In the genomic region with DNA sequence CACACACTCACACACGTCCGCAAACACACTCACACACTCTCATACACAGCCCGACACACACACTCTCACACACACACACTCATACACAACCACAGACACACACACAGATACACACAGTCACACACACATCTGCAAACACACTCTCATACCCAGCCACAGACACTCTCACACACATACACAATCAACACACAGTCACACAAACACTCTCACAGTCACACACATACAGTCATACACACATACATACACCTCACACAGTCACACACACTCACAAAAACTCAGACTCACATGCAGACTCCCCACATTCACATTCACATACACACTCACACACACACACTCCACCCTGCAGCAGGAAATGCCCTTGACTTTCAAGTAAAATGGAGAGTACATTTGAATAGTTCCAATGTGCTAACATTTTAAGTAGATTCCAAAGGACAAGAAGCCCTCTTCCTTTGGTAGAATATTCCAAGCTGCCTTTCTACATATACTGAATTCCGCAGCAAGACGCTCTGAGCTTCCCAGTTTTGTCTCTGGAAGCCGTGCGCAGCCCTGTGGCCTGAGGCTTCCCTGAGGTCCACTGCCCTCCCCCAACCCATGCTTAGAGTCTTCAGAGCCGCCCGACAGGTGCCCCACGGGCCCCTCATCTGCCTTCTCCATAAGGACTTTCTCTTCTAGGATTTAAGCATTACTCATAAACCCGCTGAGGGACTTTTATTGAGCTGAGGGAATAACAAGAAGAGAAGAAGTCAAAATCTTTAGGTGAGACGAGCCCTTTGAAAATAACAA, we compare ENCODE assay signal across 25 cellular contexts. TPM values are rescaled to one million over a fixed set of nuclear protein-coding genes. Genes with fewer than 3 reads are reported as not detected.
DNase-seq lines count a peak whose midpoint lies in the region; ATAC-seq, FAIRE-seq and TF ChIP-seq lines count a peak whose summit lies in the region.
"Had no signal": no experiment of that assay in that cellular context is flagged by ENCODE, and none has a peak within 500 bp of the region (broad histone marks: within the 10 kb centered on the region; RNA-seq: fewer than 3 reads in every experiment).

No MANE protein-coding gene starts in this region.

- H4K20me1 ChIP-seq in HepG2 (ENCODE audit: insufficient read depth, low read length) = no peaks in the 10 kb centered on the region

- in situ Hi-C loops in HepG2 (cut with HindIII; ENCODE audit: extremely low pct_ligation_motif_present, low pct_unique_long_range_greater_than_20kb) (no loop called here), brain microvascular endothelial cell (cut with HindIII; ENCODE audit: low pct_ligation_motif_present, low sequenced_read_pairs) (no loop called here), G401 (cut with HindIII; ENCODE audit: low sequenced_read_pairs) (no loop called here)

- H3K9ac ChIP-seq in HepG2 (ENCODE audit: insufficient read depth, low read depth, low read length) = no peak overlapping the region
- H3K9ac ChIP-seq: SK-N-SH had no signal

- intact Hi-C loops in HepG2 (cut with micrococcal nuclease; ENCODE audit: unreplicated experiment) = no loop called here
- intact Hi-C loops in right lobe of liver (cut with DNase I) = no loop called here
- intact Hi-C loops in vagina (cut with DNase I) = no loop called here

- TF ChIP-seq POLR2A in HepG2 (IDR thresholded peaks at IDR 0.05; ENCODE audit: insufficient read depth in 1 of 2, low read depth in 2 of 2, low read length in 2 of 2) (no peak), right lobe of liver (IDR thresholded peaks at IDR 0.05) (no peak), vagina (IDR thresholded peaks at IDR 0.05) (no peak)

- no peaks in the 10 kb centered on the region for H3K79me2 ChIP-seq in HepG2 (ENCODE audit: insufficient read depth, low read length)

- H3K27ac ChIP-seq in HepG2 (ENCODE audit: extremely low read length, insufficient read depth, low read length) = no peak overlapping the region
- H3K27ac ChIP-seq in right lobe of liver = no peak overlapping the region
- no peak overlapping the region for H3K27ac ChIP-seq in vagina
- H3K27ac ChIP-seq in brain microvascular endothelial cell = no peak overlapping the region
- H3K27ac ChIP-seq: C4-2B had no signal

- DNase-seq in HepG2 (ENCODE audit: low spot score) = no peak
- DNase-seq in right lobe of liver = no peak
- peak; percentile 11 for DNase-seq in Jurkat, Clone E6-1 (ENCODE audit: low read depth, low spot score)
- peak; percentile 44 for DNase-seq in ecto neural progenitor cell (ENCODE audit: low spot score)
- peak; percentile 46 to 47 for DNase-seq in vagina (ENCODE audit: extremely low spot score in 2 of 2)
- DNase-seq in activated naive CD4-positive, alpha-beta T cell (lab: John Stamatoyannopoulos, UW) = no peak
- DNase-seq in brain microvascular endothelial cell = no peak
- no peak for DNase-seq in G401 (ENCODE audit: low spot score)
- DNase-seq: Calu3; CD8-positive, alpha-beta memory T cell; DMS153; GDM1; H7; MM.1S; NCI-H1048; NCI-H1436; NCI-H187 treated with DMSO at 0.1 percent for 48 hours; NCI-H2227 treated with DMSO at 0.1 percent for 48 hours; NCI-H510A; NCI-H748 treated with DMSO at 0.1 percent for 48 hours; SIG-M5; SK-N-SH had no signal

- TF ChIP-seq EP300 in HepG2 (IDR thresholded peaks at IDR 0.05; ENCODE audit: low read depth in 2 of 2, low read length in 2 of 2) = no peak
- TF ChIP-seq EP300 in HepG2 (CRISPR knock-in tag; IDR thresholded peaks at IDR 0.05; ENCODE audit: borderline replicate concordance) = no peak

- no TSS peak for BruUV-seq in HepG2 (replicated peaks; lab: Mats Ljungman, UMichigan)

- H3K27me3 ChIP-seq in HepG2 (ENCODE audit: control insufficient read depth in 1 of 2, insufficient read depth in 2 of 2, low read length in 2 of 2) = peaks cover 2 to 77% of the 10 kb centered on the region in 2 experiments; a peak in 4 of 5 replicates
- H3K27me3 ChIP-seq in right lobe of liver = no peaks in the 10 kb centered on the region
- no peaks in the 10 kb centered on the region for H3K27me3 ChIP-seq in vagina
- H3K27me3 ChIP-seq in brain microvascular endothelial cell (replicated peaks) = no peaks in the 10 kb centered on the region

- no peaks in the 10 kb centered on the region for H3K9me3 ChIP-seq in HepG2 (ENCODE audit: low read length)
- H3K9me3 ChIP-seq in right lobe of liver = no peaks in the 10 kb centered on the region
- no peaks in the 10 kb centered on the region for H3K9me3 ChIP-seq in vagina
- H3K9me3 ChIP-seq: SK-N-SH had no signal

- H3K36me3 ChIP-seq in HepG2 (replicated peaks in 1 of 2; ENCODE audit: control insufficient read depth in 1 of 2, insufficient read depth in 2 of 2, low read length in 2 of 2) (no peaks in the 10 kb centered on the region), right lobe of liver (no peaks in the 10 kb centered on the region), vagina (no peaks in the 10 kb centered on the region), brain microvascular endothelial cell (replicated peaks) (no peaks in the 10 kb centered on the region)

- H3K4me3 ChIP-seq in HepG2 (replicated peaks in 1 of 3; ENCODE audit: insufficient read depth in 1 of 3, low read depth in 2 of 3, low read length in 3 of 3) = no peak overlapping the region
- H3K4me3 ChIP-seq in right lobe of liver = no peak overlapping the region
- H3K4me3 ChIP-seq in Jurkat, Clone E6-1 (ENCODE audit: low read length) = no peak overlapping the region
- no peak overlapping the region for H3K4me3 ChIP-seq in vagina
- no peak overlapping the region for H3K4me3 ChIP-seq in brain microvascular endothelial cell (ENCODE audit: low read depth, low read length)

- H3K4me2 ChIP-seq in HepG2 (ENCODE audit: low read depth, low read length) = no peak overlapping the region
- H3K4me2 ChIP-seq: SK-N-SH had no signal

- no peak overlapping the region for H2AFZ ChIP-seq in HepG2 (ENCODE audit: low read length)

- no peak for FAIRE-seq in HepG2 (lab: Jason Lieb, UNC)
- FAIRE-seq: A204.1 had no signal

- no peak for TF ChIP-seq RAD21 in HepG2 (CRISPR knock-in tag; IDR thresholded peaks at IDR 0.05)

- CTCF ChIA-PET in HepG2 (lab: Yijun Ruan, JAX; ENCODE audit: low intra/inter-chr PET ratio, low total read pairs) = no interaction called here

- ATAC-seq in HepG2 (no peak), right lobe of liver (no peak)
- ATAC-seq: Panc1 had no signal

- peaks cover 11% of the 10 kb centered on the region for H3K4me1 ChIP-seq in HepG2 (ENCODE audit: insufficient read depth, low read length)
- H3K4me1 ChIP-seq in right lobe of liver = no peaks in the 10 kb centered on the region
- no peaks in the 10 kb centered on the region for H3K4me1 ChIP-seq in vagina

- 55% methylated on average over 12 of the region's 12 CpGs for WGBS in HepG2 (ENCODE audit: low lambda C conversion rate)
- WGBS in right lobe of liver (ENCODE audit: insufficient coverage, low coverage, low lambda C conversion rate, missing lambda C conversion rate) = 70% methylated on average over 9 of the region's 12 CpGs

- TF ChIP-seq CTCF in HepG2 (CRISPR knock-in tag; IDR thresholded peaks at IDR 0.05) (no peak), right lobe of liver (IDR thresholded peaks at IDR 0.05) (no peak), vagina (IDR thresholded peaks at IDR 0.05) (no peak), brain microvascular endothelial cell (IDR thresholded peaks at IDR 0.05; ENCODE audit: low read depth, low read length, missing control alignments) (no peak)

- POLR2A ChIA-PET in HepG2 (lab: Yijun Ruan, JAX) = no interaction called here

TF ChIP-seq in HepG2, 621 proteins besides CTCF, POLR2A, EP300 and RAD21 (continues in another document):
- no peak for TF ChIP-seq ZNF616 (CRISPR knock-in tag; IDR thresholded peaks at IDR 0.05; ENCODE audit: low read depth)
- no peak for TF ChIP-seq CBFB (CRISPR knock-in tag; IDR thresholded peaks at IDR 0.05)

RNA-seq across cellular contexts. Expression of gene BATF3, which starts 9.7 kb away (rescaled TPM):
- not detected in 2 replicates for total RNA-seq in HepG2 (2016; rRNA removed; fragmentation: Illumina TruSeq; extraction: Trizol)
- total RNA-seq in HepG2 (2016; cell fraction: cytosol; rRNA removed; fragmentation: Illumina TruSeq; extraction: Trizol; ENCODE audit: low read depth) = not detected in 2 replicates
- not detected in 2 replicates for total RNA-seq in HepG2 (2016; cell fraction: insoluble cytoplasmic fraction; rRNA removed; fragmentation: Illumina TruSeq; extraction: Trizol)
- total RNA-seq in HepG2 (2016; cell fraction: membrane; rRNA removed; fragmentation: Illumina TruSeq; extraction: Trizol) = not detected in 2 replicates
- not detected in 2 replicates for total RNA-seq in HepG2 (2016; cell fraction: nucleus; rRNA removed; fragmentation: Illumina TruSeq; extraction: Trizol)
- 0.13 and 0.40 TPM in 2 replicates for polyA plus RNA-seq in HepG2 (2011; rRNA removed)
- 0.23 and 0.35 TPM in 2 replicates for polyA plus RNA-seq in HepG2 (2011; cell fraction: cytosol; rRNA removed)
- polyA plus RNA-seq in HepG2 (2011; cell fraction: nucleus; rRNA removed) = 0.10 TPM in 1 of 2 replicates, not detected in the other
- 0.47 TPM in 1 of 2 replicates, not detected in the other for polyA plus RNA-seq in HepG2 (2012)
- polyA plus RNA-seq in HepG2 (2016; cell fraction: cytosol; fragmentation: Illumina TruSeq; extraction: Trizol; ENCODE audit: low read depth) = 0.18 and 0.19 TPM in 2 replicates
- not detected in 2 replicates for polyA plus RNA-seq in HepG2 (2016; cell fraction: insoluble cytoplasmic fraction; fragmentation: Illumina TruSeq; extraction: Trizol; ENCODE audit: low read depth)
- polyA plus RNA-seq in HepG2 (2016; cell fraction: membrane; fragmentation: Illumina TruSeq; extraction: Trizol; ENCODE audit: low read depth) = 0.34 TPM in 1 of 2 replicates, not detected in the other
- polyA plus RNA-seq in HepG2 (2016; cell fraction: nucleus; fragmentation: Illumina TruSeq; extraction: Trizol; ENCODE audit: insufficient read depth, low read depth) = not detected in 2 replicates
- polyA minus RNA-seq in HepG2 (2011; rRNA and poly(A)+ RNA removed; ENCODE audit: low replicate concordance) = 0.26 TPM in 1 of 2 replicates, not detected in the other
- not detected in 2 replicates for polyA minus RNA-seq in HepG2 (2011; cell fraction: cytosol; rRNA and poly(A)+ RNA removed)
- not detected in 2 replicates for polyA minus RNA-seq in HepG2 (2011; cell fraction: nucleus; rRNA and poly(A)+ RNA removed)
- 1 to 10 TPM in 2 of 6 experiments, under 1 TPM in 1, not detected in 3; 0.68 to 2.7 (median 1.2) TPM for total RNA-seq in right lobe of liver
- 65.0 TPM for polyA plus RNA-seq in Jurkat, Clone E6-1 (2012; ENCODE audit: insufficient read depth, insufficient read length)
- total RNA-seq in vagina = 7.9 TPM
- 7.7 and 10.2 TPM in 2 replicates for total RNA-seq in G401 (2014; rRNA removed; shearing (Covaris generic))

Comparison
In these comparisons a context has a peak if more than half of its experiments do, and no peak if none do; other contexts are left out.
1. DNase-seq: peak in Jurkat, Clone E6-1 (single experiment), ecto neural progenitor cell (single experiment) and vagina (2 of 2); none in HepG2 (single experiment), right lobe of liver (0 of 3), activated naive CD4-positive, alpha-beta T cell (0 of 4), brain microvascular endothelial cell (single experiment) and G401 (single experiment).